Comparison of ENCODE assay signal across 18 cellular contexts in the genomic region with DNA sequence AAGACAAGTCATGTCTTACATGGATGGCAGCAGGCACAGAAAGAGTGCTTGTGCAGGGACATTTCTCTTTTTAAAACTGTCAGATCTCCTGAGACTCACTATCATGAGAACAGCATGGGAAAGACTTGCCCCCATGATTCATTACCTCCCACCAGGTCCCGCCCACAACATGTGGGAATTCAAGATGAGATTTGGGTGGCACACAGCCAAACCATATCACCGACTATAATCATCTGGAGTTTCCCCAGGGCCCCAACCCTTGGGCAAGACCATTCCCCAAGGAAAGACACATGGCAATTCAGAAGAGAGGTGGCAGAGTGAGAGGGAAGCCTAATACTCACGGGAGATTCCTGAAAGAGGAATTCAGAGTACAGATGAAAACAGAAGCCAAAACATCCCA.
A peak's percentile ranks its signal among the peaks of the same experiment; 100 is the strongest.
DNase-seq lines count a peak whose midpoint lies in the region; ATAC-seq, FAIRE-seq and TF ChIP-seq lines count a peak whose summit lies in the region.
"Had no signal": no experiment of that assay in that cellular context is flagged by ENCODE, and none has a peak within 500 bp of the region (broad histone marks: within the 10 kb centered on the region; RNA-seq: fewer than 3 reads in every experiment).

No MANE protein-coding gene starts in this region.

- H2BK120ac ChIP-seq in IMR-90 (ENCODE audit: low read depth, low read length) = no peak overlapping the region

- 0 out of 2 replicates have a peak overlapping the region, but pooled peaks have one; percentile 20 for H3K4ac ChIP-seq in IMR-90 (ENCODE audit: low read depth, low read length)

- no peak overlapping the region for H2AFZ ChIP-seq in IMR-90 (replicated peaks; ENCODE audit: low read length, poor library complexity)

- H3K4me3 ChIP-seq in BE2C (ENCODE audit: low read depth, low read length) (no peak overlapping the region), IMR-90 (ENCODE audit: insufficient read depth, low read depth, low read length) (no peak overlapping the region), lower lobe of right lung (no peak overlapping the region)
- H3K4me3 ChIP-seq: A549, MG63 had no signal

- H3K27ac ChIP-seq in IMR-90 (ENCODE audit: insufficient read depth, low read length) = no peak overlapping the region
- H3K27ac ChIP-seq in VCaP = peak overlapping the region; percentile 21
- no peak overlapping the region for H3K27ac ChIP-seq in lower lobe of right lung
- H3K27ac ChIP-seq: A549 had no signal

- H3K27me3 ChIP-seq in BE2C (no peaks in the 10 kb centered on the region), IMR-90 (ENCODE audit: control insufficient read depth, insufficient read depth, low read length) (no peaks in the 10 kb centered on the region), lower lobe of right lung (ENCODE audit: low read depth) (no peaks in the 10 kb centered on the region)
- H3K27me3 ChIP-seq: MG63 had no signal

- peak overlapping the region in 1 of 2 experiments; percentile 17; a peak in 1 of 4 replicates for H4K8ac ChIP-seq in IMR-90 (ENCODE audit: low read depth in 2 of 2, low read length in 2 of 2)

- peaks cover 4% of the 10 kb centered on the region; the same call in 1 of the 2 replicates for H3K9me1 ChIP-seq in IMR-90 (ENCODE audit: insufficient read depth, low read length)

- no peak overlapping the region for H2AK5ac ChIP-seq in IMR-90 (ENCODE audit: low read depth, low read length)

- in situ Hi-C loops in IMR-90 (cut with MboI; ENCODE audit: low sequenced_read_pairs) = no loop called here

- POLR2A ChIA-PET in IMR-90 (lab: Charles Lee; ENCODE audit: unreplicated experiment) = no interaction called here

- no CpG with 5 or more reads among the region's 3 CpGs for WGBS in IMR-90 (ENCODE audit: extremely low coverage in 2 of 2, insufficient read length in 1 of 2), 2 experiments

- H3K9me3 ChIP-seq in BE2C (no peaks in the 10 kb centered on the region), IMR-90 (ENCODE audit: control insufficient read depth, insufficient read depth, low read length) (no peaks in the 10 kb centered on the region), lower lobe of right lung (no peaks in the 10 kb centered on the region)
- H3K9me3 ChIP-seq: A549, SK-N-SH had no signal

- no peak overlapping the region for H2BK15ac ChIP-seq in IMR-90 (ENCODE audit: low read depth, low read length)

- TF ChIP-seq POLR2A in IMR-90 (IDR thresholded peaks at IDR 0.05; ENCODE audit: low read depth, low read length) = no peak

- peak overlapping the region; percentile 45; the same call in 1 of the 2 replicates for H3K23ac ChIP-seq in IMR-90 (ENCODE audit: low read depth, low read length)

- dilution Hi-C loops in IMR-90 (cut with HindIII; ENCODE audit: low sequenced_read_pairs, unreplicated experiment) = no loop called here

- H4K91ac ChIP-seq in IMR-90 (ENCODE audit: insufficient read depth, low read depth, low read length) = no peak overlapping the region

- FAIRE-seq in RCC 7860 (lab: Jason Lieb, UNC) = no peak
- FAIRE-seq: A549, GM19239, H54 had no signal

- DNase-seq in BE2C = peak; percentile 48
- peak; percentile 49 for DNase-seq in IMR-90
- peak; percentile 16 for DNase-seq in iris pigment epithelial cell (ENCODE audit: low read depth)
- DNase-seq in RCC 7860 (ENCODE audit: low spot score) = no peak
- no peak for DNase-seq in amniotic stem cell (lab: John Stamatoyannopoulos, UW)
- no peak for DNase-seq in lower lobe of right lung
- DNase-seq: MG63, NCI-H1092 treated with DMSO at 0.1 percent for 48 hours, NCI-H1694 treated with DMSO at 0.1 percent for 48 hours, NCI-H2107, NCI-H774, SK-N-SH had no signal

- H3K79me1 ChIP-seq in IMR-90 (ENCODE audit: low read depth in 1 of 2, low read length in 2 of 2) = no peaks in the 10 kb centered on the region

- no peak overlapping the region for H3K9ac ChIP-seq in IMR-90 (ENCODE audit: low read depth, low read length)
- H3K9ac ChIP-seq: SK-N-SH had no signal

- H3K36me3 ChIP-seq in BE2C (peaks cover 3% of the 10 kb centered on the region), IMR-90 (ENCODE audit: control insufficient read depth, insufficient read depth, low read length) (peaks cover 3% of the 10 kb centered on the region; the same call in 1 of the 2 replicates), lower lobe of right lung (no peaks in the 10 kb centered on the region)
- H3K36me3 ChIP-seq: MG63 had no signal

- CTCF ChIA-PET in IMR-90 (lab: Yijun Ruan, JAX) = interaction anchor here (0.6 to 1.0 kb wide), 2 partner anchors 12 to 289 kb away, joined by 3 read pairs; no protein-coding TSS in a partner anchor

- no peak overlapping the region for H3K56ac ChIP-seq in IMR-90 (ENCODE audit: extremely low read depth, insufficient read depth, low read length)

- no peak overlapping the region for H2AK9ac ChIP-seq in IMR-90 (replicated peaks; ENCODE audit: low read depth, low read length, poor library complexity)

- TF ChIP-seq CTCF in BE2C (IDR thresholded peaks at IDR 0.05; ENCODE audit: low read depth, low read length) = no peak
- TF ChIP-seq CTCF in IMR-90 (conservative IDR thresholded peaks at IDR 0.05; ENCODE audit: low read depth, low read length) = no peak
- no peak for TF ChIP-seq CTCF in VCaP (conservative IDR thresholded peaks at IDR 0.05)
- TF ChIP-seq CTCF in lower lobe of right lung (IDR thresholded peaks at IDR 0.05) = no peak

- intact Hi-C loops in IMR-90 (cut with micrococcal nuclease) (no loop called here), lower lobe of right lung (cut with DNase I) (no loop called here)

- peak overlapping the region; percentile 23 for H2BK5ac ChIP-seq in IMR-90 (ENCODE audit: low read depth, low read length, poor library complexity, severe bottlenecking)

- H2BK20ac ChIP-seq in IMR-90 (ENCODE audit: low read depth, low read length) = no peak overlapping the region

- no peak for TF ChIP-seq RAD21 in IMR-90 (IDR thresholded peaks at IDR 0.05; ENCODE audit: low read length)

- H4K20me1 ChIP-seq in IMR-90 (ENCODE audit: insufficient read depth, low read length) = no peaks in the 10 kb centered on the region

- H3K14ac ChIP-seq in IMR-90 (replicated peaks; ENCODE audit: low read depth, low read length) = no peak overlapping the region; the same call in 1 of the 2 replicates

- H3K4me1 ChIP-seq in BE2C (no peaks in the 10 kb centered on the region), IMR-90 (ENCODE audit: control insufficient read depth, insufficient read depth, low read length) (peaks cover 6% of the 10 kb centered on the region), lower lobe of right lung (no peaks in the 10 kb centered on the region)
- H3K4me1 ChIP-seq: A549 had no signal

- ATAC-seq in IMR-90 (ENCODE audit: low read depth) = no peak
- ATAC-seq in HG03342 (IDR thresholded peaks at IDR 0.05; ENCODE audit: unreplicated experiment) = no peak
- ATAC-seq in lower lobe of right lung = no peak
- ATAC-seq: A549, Right ventricle myocardium inferior had no signal

- H4K5ac ChIP-seq in IMR-90 (ENCODE audit: low read depth, low read length) = no peak overlapping the region

- no peak overlapping the region for H3K18ac ChIP-seq in IMR-90 (ENCODE audit: low read depth, low read length)

- BruUV-seq in IMR-90 (replicated peaks; lab: Mats Ljungman, UMichigan) = no TSS peak

- no peak overlapping the region for H3K4me2 ChIP-seq in IMR-90 (ENCODE audit: low read depth, low read length)
- H3K4me2 ChIP-seq: A549, SK-N-SH had no signal

TF ChIP-seq in IMR-90, 13 proteins besides CTCF, POLR2A, EP300 and RAD21:
- no peak for TF ChIP-seq MXI1 (IDR thresholded peaks at IDR 0.05; ENCODE audit: borderline replicate concordance, low read depth, low read length)
- TF ChIP-seq, protein P1, sequence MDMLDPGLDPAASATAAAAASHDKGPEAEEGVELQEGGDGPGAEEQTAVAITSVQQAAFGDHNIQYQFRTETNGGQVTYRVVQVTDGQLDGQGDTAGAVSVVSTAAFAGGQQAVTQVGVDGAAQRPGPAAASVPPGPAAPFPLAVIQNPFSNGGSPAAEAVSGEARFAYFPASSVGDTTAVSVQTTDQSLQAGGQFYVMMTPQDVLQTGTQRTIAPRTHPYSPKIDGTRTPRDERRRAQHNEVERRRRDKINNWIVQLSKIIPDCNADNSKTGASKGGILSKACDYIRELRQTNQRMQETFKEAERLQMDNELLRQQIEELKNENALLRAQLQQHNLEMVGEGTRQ (IDR thresholded peaks at IDR 0.05; ENCODE audit: low read depth, low read length) = no peak
- TF ChIP-seq BHLHE40 (IDR thresholded peaks at IDR 0.05; ENCODE audit: low read depth, low read length) = no peak
- no peak for TF ChIP-seq MAFK (IDR thresholded peaks at IDR 0.05; ENCODE audit: low read depth, low read length)
- TF ChIP-seq SMC3 (IDR thresholded peaks at IDR 0.05; ENCODE audit: low read depth, low read length) = no peak
- TF ChIP-seq CEBPB (IDR thresholded peaks at IDR 0.05; ENCODE audit: low read depth, low read length) = no peak
- no peak for TF ChIP-seq CHD1 (IDR thresholded peaks at IDR 0.05; ENCODE audit: low read depth, low read length)
- no peak for TF ChIP-seq RFX5 (IDR thresholded peaks at IDR 0.05; ENCODE audit: low read depth, low read length)
- TF ChIP-seq, protein P2, sequence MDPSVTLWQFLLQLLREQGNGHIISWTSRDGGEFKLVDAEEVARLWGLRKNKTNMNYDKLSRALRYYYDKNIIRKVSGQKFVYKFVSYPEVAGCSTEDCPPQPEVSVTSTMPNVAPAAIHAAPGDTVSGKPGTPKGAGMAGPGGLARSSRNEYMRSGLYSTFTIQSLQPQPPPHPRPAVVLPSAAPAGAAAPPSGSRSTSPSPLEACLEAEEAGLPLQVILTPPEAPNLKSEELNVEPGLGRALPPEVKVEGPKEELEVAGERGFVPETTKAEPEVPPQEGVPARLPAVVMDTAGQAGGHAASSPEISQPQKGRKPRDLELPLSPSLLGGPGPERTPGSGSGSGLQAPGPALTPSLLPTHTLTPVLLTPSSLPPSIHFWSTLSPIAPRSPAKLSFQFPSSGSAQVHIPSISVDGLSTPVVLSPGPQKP (IDR thresholded peaks at IDR 0.05; ENCODE audit: borderline replicate concordance, low read depth, low read length) = no peak
- no peak for TF ChIP-seq RCOR1 (IDR thresholded peaks at IDR 0.05; ENCODE audit: insufficient replicate concordance, low read length)
- no peak for TF ChIP-seq MAZ (IDR thresholded peaks at IDR 0.05; ENCODE audit: borderline replicate concordance, low read depth, low read length)
- no peak for TF ChIP-seq FOS (IDR thresholded peaks at IDR 0.05; ENCODE audit: low read depth, low read length)
- no peak for TF ChIP-seq NFE2L2 (IDR thresholded peaks at IDR 0.05; ENCODE audit: low read depth, low read length)
TF ChIP-seq in IMR-90: peak in this region for 0.

Comparison
In these comparisons a context has a peak if more than half of its experiments do, and no peak if none do; other contexts are left out.
1. DNase-seq: peak in BE2C (single experiment), IMR-90 (single experiment) and iris pigment epithelial cell (single experiment); none in RCC 7860 (single experiment), amniotic stem cell (single experiment) and lower lobe of right lung (single experiment).